ENCODE assay signal across 34 cellular contexts in the genomic region with DNA sequence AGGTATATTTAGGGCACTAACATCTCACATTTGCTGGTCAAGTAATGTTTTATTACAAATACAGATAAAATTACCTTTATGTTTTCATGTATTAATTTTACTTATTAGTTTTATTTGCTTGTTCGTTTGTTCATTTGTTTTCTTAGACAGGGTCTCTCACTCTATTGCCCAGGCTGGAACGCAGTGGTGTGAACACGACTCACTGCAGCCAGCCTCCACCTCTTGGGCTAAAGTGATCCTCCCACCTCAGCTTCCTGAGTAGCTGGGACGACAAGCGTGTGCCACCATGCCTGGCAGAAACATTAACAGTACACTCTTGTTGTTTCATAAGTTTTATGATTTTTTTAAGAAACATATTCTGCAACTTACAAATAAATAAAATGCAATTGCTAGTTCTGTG.
"Had no signal": no experiment of that assay in that cellular context is flagged by ENCODE, and none has a peak within 500 bp of the region (broad histone marks: within the 10 kb centered on the region; RNA-seq: fewer than 3 reads in every experiment).

No MANE protein-coding gene starts in this region.

- H3K36me3 ChIP-seq: MG63 had no signal

- DNase-seq: Karpas-422, Kasumi-1, MG63, MM.1S, MV-4-11, NCI-H1048, NCI-H1092, NCI-H1092 treated with DMSO at 0.1 percent for 48 hours, NCI-H1105, NCI-H1105 treated with DMSO at 0.1 percent for 48 hours, NCI-H1417, NCI-H1417 treated with DMSO at 0.1 percent for 48 hours, NCI-H1436, NCI-H1436 treated with DMSO at 0.1 percent for 48 hours, NCI-H146, NCI-H1694, NCI-H1694 treated with DMSO at 0.1 percent for 48 hours, NCI-H187, NCI-H187 treated with DMSO at 0.1 percent for 48 hours, NCI-H1930, NCI-H2029, NCI-H2029 treated with DMSO at 0.1 percent for 48 hours, NCI-H2081, NCI-H2081 treated with DMSO at 0.1 percent for 48 hours, NCI-H2107, NCI-H2171, NCI-H2171 treated with DMSO at 0.1 percent for 48 hours, NCI-H2227 treated with DMSO at 0.1 percent for 48 hours, NCI-H226, NCI-H345, NCI-H446, NCI-H446 treated with DMSO at 0.1 percent for 48 hours, NCI-H510A, NCI-H510A treated with DMSO at 0.1 percent for 48 hours had no signal

- H3K27me3 ChIP-seq: MG63 had no signal

- H3K4me3 ChIP-seq: MG63 had no signal

- H3K9me3 ChIP-seq: MG63 had no signal
